1 cellular context compared by ENCODE assay signal in genomic region chr21:38802050-38803026, GRCh38.
TF ChIP-seq lines count a peak whose summit lies in the region.

No MANE protein-coding gene starts in this region.

TF ChIP-seq in HepG2, 621 proteins besides CTCF, POLR2A, EP300 and RAD21 (continued from another document and continues in another):
- TF ChIP-seq TIGD3 (CRISPR knock-in tag; IDR thresholded peaks at IDR 0.05; ENCODE audit: borderline replicate concordance), result no peak
- no peak for TF ChIP-seq PRMT3 (CRISPR knock-in tag; IDR thresholded peaks at IDR 0.05; ENCODE audit: borderline replicate concordance, low read depth)
- TF ChIP-seq ZNF281 (CRISPR knock-in tag; IDR thresholded peaks at IDR 0.05; ENCODE audit: borderline replicate concordance), result peak; percentile 16; the same call in 1 of the 2 replicates
- TF ChIP-seq NCOA5 (CRISPR knock-in tag; IDR thresholded peaks at IDR 0.05), result no peak
- no peak for TF ChIP-seq MED8 (CRISPR knock-in tag; IDR thresholded peaks at IDR 0.05; ENCODE audit: insufficient replicate concordance)
- TF ChIP-seq ZXDC (CRISPR knock-in tag; IDR thresholded peaks at IDR 0.05), result no peak
- TF ChIP-seq ZNF331 (CRISPR knock-in tag; IDR thresholded peaks at IDR 0.05), result peak; percentile 38; the same call in 1 of the 2 replicates
- TF ChIP-seq ARNT2 (CRISPR knock-in tag; IDR thresholded peaks at IDR 0.05; ENCODE audit: low read depth), result no peak
- peak; percentile 27; the same call in 1 of the 2 replicates for TF ChIP-seq TFE3 (CRISPR knock-in tag; IDR thresholded peaks at IDR 0.05)
- TF ChIP-seq ZBTB7A (CRISPR knock-in tag; IDR thresholded peaks at IDR 0.05), result no peak
- no peak for TF ChIP-seq PPARG (CRISPR knock-in tag; conservative IDR thresholded peaks at IDR 0.05)
- no peak for TF ChIP-seq GPBP1L1 (CRISPR knock-in tag; IDR thresholded peaks at IDR 0.05)
- TF ChIP-seq ZSCAN30 (CRISPR knock-in tag; IDR thresholded peaks at IDR 0.05), result no peak
- no peak for TF ChIP-seq GABPB1 (CRISPR knock-in tag; IDR thresholded peaks at IDR 0.05)
- TF ChIP-seq TRIM22 (IDR thresholded peaks at IDR 0.05), result no peak
- peak; percentile 66 for TF ChIP-seq KAT8 (CRISPR knock-in tag; IDR thresholded peaks at IDR 0.05)
- TF ChIP-seq GMEB2 (CRISPR knock-in tag; IDR thresholded peaks at IDR 0.05; ENCODE audit: low read depth), result no peak
- TF ChIP-seq ZNF710 (CRISPR knock-in tag; IDR thresholded peaks at IDR 0.05; ENCODE audit: borderline replicate concordance), result no peak
- no peak for TF ChIP-seq ZNF326 (CRISPR knock-in tag; IDR thresholded peaks at IDR 0.05; ENCODE audit: borderline replicate concordance)
- no peak for TF ChIP-seq ZNF367 (CRISPR knock-in tag; IDR thresholded peaks at IDR 0.05; ENCODE audit: borderline replicate concordance)
- TF ChIP-seq TEF (CRISPR knock-in tag; IDR thresholded peaks at IDR 0.05), result no peak
- TF ChIP-seq ZNF598 (CRISPR knock-in tag; IDR thresholded peaks at IDR 0.05; ENCODE audit: borderline replicate concordance), result no peak
- TF ChIP-seq RFXAP (CRISPR knock-in tag; IDR thresholded peaks at IDR 0.05; ENCODE audit: borderline replicate concordance), result 0 out of 2 replicates have a peak, but pooled peaks have one; percentile 39
- TF ChIP-seq MLX (CRISPR knock-in tag; IDR thresholded peaks at IDR 0.05), result peak; percentile 59; the same call in 1 of the 2 replicates
- TF ChIP-seq PREB (CRISPR knock-in tag; IDR thresholded peaks at IDR 0.05), result no peak
- TF ChIP-seq ZNF441 (CRISPR knock-in tag; IDR thresholded peaks at IDR 0.05; ENCODE audit: borderline replicate concordance), result no peak
- TF ChIP-seq TBX3 (IDR thresholded peaks at IDR 0.05; ENCODE audit: borderline replicate concordance), result peak; percentile 96
- no peak for TF ChIP-seq BHLHE40 (IDR thresholded peaks at IDR 0.05; ENCODE audit: low read length)
- TF ChIP-seq RBFOX2 (IDR thresholded peaks at IDR 0.05; ENCODE audit: low read depth, low read length), result no peak
- TF ChIP-seq IKZF4 (CRISPR knock-in tag; IDR thresholded peaks at IDR 0.05; ENCODE audit: borderline replicate concordance, low read depth, not compliant biosample characterization), result no peak
- TF ChIP-seq SOX13 (IDR thresholded peaks at IDR 0.05), result 0 out of 2 replicates have a peak, but pooled peaks have one; percentile 18
- TF ChIP-seq SOX13 (CRISPR knock-in tag; conservative IDR thresholded peaks at IDR 0.05 in 1 of 2, IDR thresholded peaks at IDR 0.05 in 1 of 2), result peak in 1 of 2 experiments; percentile 75; a peak in 1 of 4 replicates
